Comparison of ENCODE assay signal across 24 cellular contexts in the genomic region with DNA sequence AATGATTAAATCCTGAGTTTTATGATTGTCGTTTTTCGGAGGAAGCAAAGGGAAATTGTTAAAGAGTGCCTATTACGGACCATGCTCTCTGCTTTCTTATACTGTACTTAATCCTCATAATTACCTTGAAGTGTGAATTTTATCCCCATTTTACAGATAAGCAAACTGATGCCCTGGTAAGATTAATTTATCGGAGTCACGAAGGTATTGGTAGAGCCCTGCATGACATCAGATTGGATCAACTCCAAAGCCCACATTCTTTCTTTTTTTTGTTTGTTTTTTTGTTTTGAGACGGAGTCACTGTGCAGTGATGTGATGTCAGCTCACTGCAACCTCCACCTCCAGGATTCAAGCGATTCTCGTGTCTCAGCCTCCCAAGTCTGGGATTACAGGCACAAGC. TPM values are rescaled to one million over a fixed set of nuclear protein-coding genes. Genes with fewer than 3 reads are reported as not detected.
DNase-seq lines count a peak whose midpoint lies in the region; ATAC-seq and TF ChIP-seq lines count a peak whose summit lies in the region.
"Had no signal": no experiment of that assay in that cellular context is flagged by ENCODE, and none has a peak within 500 bp of the region (broad histone marks: within the 10 kb centered on the region; RNA-seq: fewer than 3 reads in every experiment).

No MANE protein-coding gene starts in this region.

- H3F3A ChIP-seq in neural progenitor cell (ENCODE audit: low read depth) = peaks cover 44% of the 10 kb centered on the region

- H3K9me3 ChIP-seq in A673 (ENCODE audit: low read depth, low read length, poor library complexity, severe bottlenecking) = no peaks in the 10 kb centered on the region
- no peaks in the 10 kb centered on the region for H3K9me3 ChIP-seq in SK-N-MC (ENCODE audit: low read depth, low read length)
- no peaks in the 10 kb centered on the region for H3K9me3 ChIP-seq in esophagus muscularis mucosa
- no peaks in the 10 kb centered on the region for H3K9me3 ChIP-seq in neural progenitor cell (ENCODE audit: low read depth)
- H3K9me3 ChIP-seq: colonic mucosa had no signal

- 92% methylated on average over 8 of the region's 8 CpGs for WGBS in esophagus muscularis mucosa

- DNase-seq in A673 (ENCODE audit: low spot score) = no peak
- no peak for DNase-seq in SK-N-MC (ENCODE audit: low read depth, low spot score)
- no peak for DNase-seq in esophagus muscularis mucosa (ENCODE audit: extremely low spot score)
- DNase-seq in neural progenitor cell (ENCODE audit: low spot score) = no peak
- no peak for DNase-seq in glutamatergic neuron
- no peak for DNase-seq in NCI-H69 (lab: John Stamatoyannopoulos, UW)
- no peak for DNase-seq in Kasumi-1 (lab: John Stamatoyannopoulos, UW)
- DNase-seq: activated CD4-positive, alpha-beta T cell treated with anti-CD3 and anti-CD28 coated beads for 1 hour; colonic mucosa; DMS153; GDM1; left colon; MV-4-11; NCI-H187; occipital lobe; retina; stimulated activated CD4-positive, alpha-beta T cell treated with anti-CD3 and anti-CD28 coated beads, Interleukin-15, amount 100 ng/mL, for 24 hours; SW 1271 had no signal

- no TSS peak for BruUV-seq in A673 (replicated peaks; lab: Mats Ljungman, UMichigan)

- intact Hi-C loops in A673 (cut with micrococcal nuclease; ENCODE audit: unreplicated experiment) (no loop called here), esophagus muscularis mucosa (cut with DNase I) (loop anchor here (10.0 kb wide), 1 partner anchor 108 kb away; the partner anchor contains the start of gene MFN1)

- TF ChIP-seq CTCF in A673 (conservative IDR thresholded peaks at IDR 0.05; ENCODE audit: low read depth, low read length) = no peak
- no peak for TF ChIP-seq CTCF in esophagus muscularis mucosa (IDR thresholded peaks at IDR 0.05)
- no peak for TF ChIP-seq CTCF in neural progenitor cell (IDR thresholded peaks at IDR 0.05)
- TF ChIP-seq CTCF in glutamatergic neuron (IDR thresholded peaks at IDR 0.05; ENCODE audit: partially characterized antibody, unreplicated experiment) = no peak

- CTCF ChIA-PET in A673 (lab: Charles Lee) = no interaction called here

- H3K4me2 ChIP-seq in neural progenitor cell = peak overlapping the region; percentile 70

- no peak for TF ChIP-seq EP300 in esophagus muscularis mucosa (IDR thresholded peaks at IDR 0.05)

- H3K27ac Mint-ChIP-seq in neural progenitor cell (no peak overlapping the region), glutamatergic neuron (ENCODE audit: unreplicated experiment) (no peak overlapping the region)
- H3K27ac Mint-ChIP-seq: activated naive CD4-positive, alpha-beta T cell treated with anti-CD3 and anti-CD28 coated beads, Interleukin-2, amount 50 U/mL, for 72 hours had no signal

- peaks cover 46% of the 10 kb centered on the region for H3K4me1 Mint-ChIP-seq in neural progenitor cell
- H3K4me1 Mint-ChIP-seq in glutamatergic neuron (ENCODE audit: low read depth, unreplicated experiment) = peaks cover 3% of the 10 kb centered on the region

- POLR2A ChIA-PET in A673 (lab: Charles Lee; ENCODE audit: low non-redundant PET) = no interaction called here

- H3K36me3 Mint-ChIP-seq in neural progenitor cell (peaks cover under 1% of the 10 kb centered on the region), glutamatergic neuron (ENCODE audit: unreplicated experiment) (no peaks in the 10 kb centered on the region)

- H3K4me3 ChIP-seq in A673 (ENCODE audit: low read depth, low read length, poor library complexity, severe bottlenecking) (no peak overlapping the region), SK-N-MC (peak overlapping the region; percentile 89), esophagus muscularis mucosa (no peak overlapping the region), neural progenitor cell (no peak overlapping the region)
- H3K4me3 ChIP-seq: colonic mucosa had no signal

- H3K9ac ChIP-seq in SK-N-MC (ENCODE audit: insufficient read length) (peak overlapping the region; percentile 84), neural progenitor cell (no peak overlapping the region)
- H3K9ac ChIP-seq: KMS-11 had no signal

- ATAC-seq in GM21576 (IDR thresholded peaks at IDR 0.05; ENCODE audit: unreplicated experiment) = no peak
- ATAC-seq: activated naive CD4-positive, alpha-beta T cell treated with anti-CD3 and anti-CD28 coated beads, Interleukin-2, amount 50 U/mL, for 72 hours; left colon; Right ventricle myocardium inferior had no signal

- H3K27me3 ChIP-seq in A673 (replicated peaks; ENCODE audit: insufficient read depth, low read depth, low read length, poor library complexity) = no peaks in the 10 kb centered on the region
- H3K27me3 ChIP-seq in esophagus muscularis mucosa = no peaks in the 10 kb centered on the region
- H3K27me3 ChIP-seq in neural progenitor cell = no peaks in the 10 kb centered on the region
- H3K27me3 ChIP-seq: colonic mucosa had no signal

- peaks cover 4% of the 10 kb centered on the region for H4K20me1 ChIP-seq in neural progenitor cell (ENCODE audit: low read depth)

- H3K4me3 Mint-ChIP-seq in neural progenitor cell (peak overlapping the region; percentile 57), glutamatergic neuron (ENCODE audit: unreplicated experiment) (no peak overlapping the region)

- TF ChIP-seq POLR2A in esophagus muscularis mucosa (IDR thresholded peaks at IDR 0.05; ENCODE audit: low read depth) = no peak

- peak overlapping the region; percentile 94 for H3K27ac ChIP-seq in A673 (ENCODE audit: low read depth, low read length, poor library complexity, severe bottlenecking)
- H3K27ac ChIP-seq in SK-N-MC = peak overlapping the region; percentile 97
- peak overlapping the region; percentile 94 to 99 (median 96) for H3K27ac ChIP-seq in esophagus muscularis mucosa (replicated peaks in 1 of 4)
- no peak overlapping the region for H3K27ac ChIP-seq in neural progenitor cell
- H3K27ac ChIP-seq: colonic mucosa, KMS-11 had no signal

- H3K4me1 ChIP-seq in A673 (ENCODE audit: insufficient read depth, low read length, poor library complexity, severe bottlenecking) = peaks cover 33% of the 10 kb centered on the region
- H3K4me1 ChIP-seq in esophagus muscularis mucosa = peaks cover 23 to 43% (median 31%) of the 10 kb centered on the region in 4 donors
- H3K4me1 ChIP-seq in neural progenitor cell = peaks cover 36% of the 10 kb centered on the region
- H3K4me1 ChIP-seq: colonic mucosa had no signal

- H3K27me3 Mint-ChIP-seq in neural progenitor cell (ENCODE audit: insufficient read depth, low read depth) = peaks cover 11% of the 10 kb centered on the region
- peaks cover 5% of the 10 kb centered on the region for H3K27me3 Mint-ChIP-seq in glutamatergic neuron (ENCODE audit: unreplicated experiment)

- peaks cover 30% of the 10 kb centered on the region for H3K79me2 ChIP-seq in neural progenitor cell (ENCODE audit: low read depth)

- H3K9me3 Mint-ChIP-seq in neural progenitor cell (no peaks in the 10 kb centered on the region), glutamatergic neuron (ENCODE audit: unreplicated experiment) (peaks cover 7% of the 10 kb centered on the region)
- H3K9me3 Mint-ChIP-seq: activated naive CD4-positive, alpha-beta T cell treated with anti-CD3 and anti-CD28 coated beads, Interleukin-2, amount 50 U/mL, for 72 hours; activated T-helper 1 cell treated with anti-CD3 and anti-CD28 coated beads, Interleukin-12 subunit alpha, Interleukin-12 subunit beta, Interleukin-2, Interleukin-4 antibody, amounts not matched to agents 30 ng/mL and 10 ng/mL and 1 ng/mL, durations not matched to agents 14 hours and 24 hours and 36 hours; CD14-positive monocyte had no signal

- H3K36me3 ChIP-seq in A673 (ENCODE audit: insufficient read depth, low read length, poor library complexity, severe bottlenecking) = no peaks in the 10 kb centered on the region
- H3K36me3 ChIP-seq in SK-N-MC (ENCODE audit: insufficient read depth, low read length) = no peaks in the 10 kb centered on the region; the same call in 1 of the 2 replicates
- H3K36me3 ChIP-seq in esophagus muscularis mucosa = no peaks in the 10 kb centered on the region
- no peaks in the 10 kb centered on the region for H3K36me3 ChIP-seq in neural progenitor cell
- H3K36me3 ChIP-seq: colonic mucosa had no signal

- H2AFZ ChIP-seq in neural progenitor cell (replicated peaks) = no peak overlapping the region

RNA-seq across cellular contexts. Expression of gene GNB4, which starts 1.6 kb away (rescaled TPM):
- total RNA-seq in A673 (2021) (75.2 and 83.3 TPM in 2 replicates), esophagus muscularis mucosa (100 to 1,000 TPM in 1 of 4 donors, 10 to 100 TPM in 3; 57.7 to 130 (median 80.9) TPM), neural progenitor cell (ENCODE audit: low replicate concordance) (43.5 and 74.6 TPM in 2 replicates), glutamatergic neuron (ENCODE audit: unreplicated experiment) (19.1 TPM)
